In the genomic region with DNA sequence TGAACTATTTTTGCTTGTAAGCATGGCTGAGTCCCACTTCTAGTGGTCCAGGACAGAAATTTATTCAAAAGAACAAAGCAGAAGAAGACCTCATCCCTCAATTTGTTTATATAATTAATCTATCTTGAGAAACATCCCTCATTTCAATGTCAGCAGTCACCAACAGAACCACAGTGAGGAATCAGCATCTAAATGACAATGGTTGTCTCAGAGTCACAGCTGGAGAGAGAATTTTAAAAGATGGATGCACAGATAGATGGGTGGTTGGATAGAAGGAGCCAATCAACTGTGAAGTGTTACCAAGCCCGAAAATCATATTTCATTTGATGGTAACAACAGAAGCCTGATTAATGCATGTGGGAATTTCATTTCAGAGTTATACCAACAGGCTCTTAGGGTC, we compare ENCODE assay signal across 22 cellular contexts. TPM values are rescaled to one million over a fixed set of nuclear protein-coding genes. Genes with fewer than 3 reads are reported as not detected.
"Had no signal": no experiment of that assay in that cellular context is flagged by ENCODE, and none has a peak within 500 bp of the region (broad histone marks: within the 10 kb centered on the region; RNA-seq: fewer than 3 reads in every experiment).

No MANE protein-coding gene starts in this region.

- ATAC-seq: HepG2 had no signal

- H3K27ac ChIP-seq: SJSA1, SK-N-MC had no signal

- H3K27me3 ChIP-seq: MG63 had no signal

- H3K9me3 ChIP-seq: MG63, SJSA1 had no signal

- H3K4me3 ChIP-seq: MG63, SJSA1, SK-N-MC had no signal

- H3K4me1 ChIP-seq: SJSA1 had no signal

- DNase-seq: IMR-90, Karpas-422, KG1, MG63, NCI-H1105, NCI-H1417, NCI-H1436 treated with DMSO at 0.1 percent for 48 hours, NCI-H1694, NCI-H1930, NCI-H2081, NCI-H2107, NCI-H2227 treated with DMSO at 0.1 percent for 48 hours, NCI-H524, NCI-H69, NCI-H774, Right ventricle myocardium superior, RPMI8226, SIG-M5, T-helper 1 cell had no signal

- H3K36me3 ChIP-seq: MG63, SJSA1 had no signal

RNA-seq across cellular contexts. Expression of a gene that starts 55.0 kb away (rescaled TPM):
- total RNA-seq: IMR-90, SJSA1 had no signal
- polyA plus RNA-seq: HepG2, IMR-90 had no signal
